1 cellular context compared by ENCODE assay signal in the genomic region with DNA sequence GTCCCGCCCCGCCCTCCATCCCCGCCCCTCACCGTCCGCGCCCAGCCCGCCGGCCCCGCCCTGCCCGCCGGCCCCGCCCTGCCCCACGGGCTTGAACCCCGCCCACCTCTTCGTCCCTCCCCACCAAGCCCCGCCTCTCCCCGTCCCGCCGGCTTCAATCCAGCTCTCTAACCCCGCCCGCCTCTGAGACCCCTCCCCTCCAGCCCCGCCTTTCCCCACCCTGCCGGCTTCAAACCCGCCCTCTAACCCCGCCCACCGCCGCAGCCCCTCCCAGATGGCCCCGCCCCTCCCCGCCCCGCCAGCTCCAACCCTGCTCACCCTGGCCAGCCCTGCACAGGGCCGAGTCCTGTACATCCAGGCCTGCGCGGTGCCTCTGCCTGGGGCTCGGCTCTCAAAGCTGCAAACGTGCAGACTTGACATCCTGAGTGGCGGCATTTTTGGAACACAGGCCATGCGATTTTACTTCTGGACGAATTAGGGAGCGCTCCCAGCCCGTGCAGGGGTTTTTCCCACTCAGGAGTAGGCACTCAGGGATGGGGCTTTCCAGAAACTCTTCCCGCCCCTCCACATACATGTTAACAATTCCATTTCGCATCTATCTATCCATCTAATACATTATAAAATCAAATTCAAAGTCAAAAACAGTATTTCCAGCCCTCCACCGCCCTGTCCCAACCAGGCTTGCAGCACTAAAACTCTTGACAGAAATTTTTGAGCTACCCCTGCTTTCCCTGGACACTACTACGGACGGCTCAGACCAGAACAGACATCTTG.
TF ChIP-seq lines count a peak whose summit lies in the region.

No MANE protein-coding gene starts in this region.

TF ChIP-seq in HepG2, 621 proteins besides CTCF, POLR2A, EP300 and RAD21 (continued from another document and continues in another):
- TF ChIP-seq, protein P1, sequence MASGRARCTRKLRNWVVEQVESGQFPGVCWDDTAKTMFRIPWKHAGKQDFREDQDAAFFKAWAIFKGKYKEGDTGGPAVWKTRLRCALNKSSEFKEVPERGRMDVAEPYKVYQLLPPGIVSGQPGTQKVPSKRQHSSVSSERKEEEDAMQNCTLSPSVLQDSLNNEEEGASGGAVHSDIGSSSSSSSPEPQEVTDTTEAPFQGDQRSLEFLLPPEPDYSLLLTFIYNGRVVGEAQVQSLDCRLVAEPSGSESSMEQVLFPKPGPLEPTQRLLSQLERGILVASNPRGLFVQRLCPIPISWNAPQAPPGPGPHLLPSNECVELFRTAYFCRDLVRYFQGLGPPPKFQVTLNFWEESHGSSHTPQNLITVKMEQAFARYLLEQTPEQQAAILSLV (CRISPR knock-in tag; IDR thresholded peaks at IDR 0.05; ENCODE audit: borderline replicate concordance), result 0 out of 2 replicates have a peak, but pooled peaks have one; percentile 27
- no peak for TF ChIP-seq BCL6 (CRISPR knock-in tag; IDR thresholded peaks at IDR 0.05)
- TF ChIP-seq TFDP1 (CRISPR knock-in tag; IDR thresholded peaks at IDR 0.05; ENCODE audit: borderline replicate concordance), result peak; percentile 39; the same call in 1 of the 2 replicates
- TF ChIP-seq, protein P2, sequence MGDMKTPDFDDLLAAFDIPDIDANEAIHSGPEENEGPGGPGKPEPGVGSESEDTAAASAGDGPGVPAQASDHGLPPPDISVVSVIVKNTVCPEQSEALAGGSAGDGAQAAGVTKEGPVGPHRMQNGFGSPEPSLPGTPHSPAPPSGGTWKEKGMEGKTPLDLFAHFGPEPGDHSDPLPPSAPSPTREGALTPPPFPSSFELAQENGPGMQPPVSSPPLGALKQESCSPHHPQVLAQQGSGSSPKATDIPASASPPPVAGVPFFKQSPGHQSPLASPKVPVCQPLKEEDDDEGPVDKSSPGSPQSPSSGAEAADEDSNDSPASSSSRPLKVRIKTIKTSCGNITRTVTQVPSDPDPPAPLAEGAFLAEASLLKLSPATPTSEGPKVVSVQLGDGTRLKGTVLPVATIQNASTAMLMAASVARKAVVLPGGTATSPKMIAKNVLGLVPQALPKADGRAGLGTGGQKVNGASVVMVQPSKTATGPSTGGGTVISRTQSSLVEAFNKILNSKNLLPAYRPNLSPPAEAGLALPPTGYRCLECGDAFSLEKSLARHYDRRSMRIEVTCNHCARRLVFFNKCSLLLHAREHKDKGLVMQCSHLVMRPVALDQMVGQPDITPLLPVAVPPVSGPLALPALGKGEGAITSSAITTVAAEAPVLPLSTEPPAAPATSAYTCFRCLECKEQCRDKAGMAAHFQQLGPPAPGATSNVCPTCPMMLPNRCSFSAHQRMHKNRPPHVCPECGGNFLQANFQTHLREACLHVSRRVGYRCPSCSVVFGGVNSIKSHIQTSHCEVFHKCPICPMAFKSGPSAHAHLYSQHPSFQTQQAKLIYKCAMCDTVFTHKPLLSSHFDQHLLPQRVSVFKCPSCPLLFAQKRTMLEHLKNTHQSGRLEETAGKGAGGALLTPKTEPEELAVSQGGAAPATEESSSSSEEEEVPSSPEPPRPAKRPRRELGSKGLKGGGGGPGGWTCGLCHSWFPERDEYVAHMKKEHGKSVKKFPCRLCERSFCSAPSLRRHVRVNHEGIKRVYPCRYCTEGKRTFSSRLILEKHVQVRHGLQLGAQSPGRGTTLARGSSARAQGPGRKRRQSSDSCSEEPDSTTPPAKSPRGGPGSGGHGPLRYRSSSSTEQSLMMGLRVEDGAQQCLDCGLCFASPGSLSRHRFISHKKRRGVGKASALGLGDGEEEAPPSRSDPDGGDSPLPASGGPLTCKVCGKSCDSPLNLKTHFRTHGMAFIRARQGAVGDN (CRISPR knock-in tag; IDR thresholded peaks at IDR 0.05), result no peak
- no peak for TF ChIP-seq ASH2L (IDR thresholded peaks at IDR 0.05; ENCODE audit: insufficient read length, low read depth, low read length)
- TF ChIP-seq, protein P3, sequence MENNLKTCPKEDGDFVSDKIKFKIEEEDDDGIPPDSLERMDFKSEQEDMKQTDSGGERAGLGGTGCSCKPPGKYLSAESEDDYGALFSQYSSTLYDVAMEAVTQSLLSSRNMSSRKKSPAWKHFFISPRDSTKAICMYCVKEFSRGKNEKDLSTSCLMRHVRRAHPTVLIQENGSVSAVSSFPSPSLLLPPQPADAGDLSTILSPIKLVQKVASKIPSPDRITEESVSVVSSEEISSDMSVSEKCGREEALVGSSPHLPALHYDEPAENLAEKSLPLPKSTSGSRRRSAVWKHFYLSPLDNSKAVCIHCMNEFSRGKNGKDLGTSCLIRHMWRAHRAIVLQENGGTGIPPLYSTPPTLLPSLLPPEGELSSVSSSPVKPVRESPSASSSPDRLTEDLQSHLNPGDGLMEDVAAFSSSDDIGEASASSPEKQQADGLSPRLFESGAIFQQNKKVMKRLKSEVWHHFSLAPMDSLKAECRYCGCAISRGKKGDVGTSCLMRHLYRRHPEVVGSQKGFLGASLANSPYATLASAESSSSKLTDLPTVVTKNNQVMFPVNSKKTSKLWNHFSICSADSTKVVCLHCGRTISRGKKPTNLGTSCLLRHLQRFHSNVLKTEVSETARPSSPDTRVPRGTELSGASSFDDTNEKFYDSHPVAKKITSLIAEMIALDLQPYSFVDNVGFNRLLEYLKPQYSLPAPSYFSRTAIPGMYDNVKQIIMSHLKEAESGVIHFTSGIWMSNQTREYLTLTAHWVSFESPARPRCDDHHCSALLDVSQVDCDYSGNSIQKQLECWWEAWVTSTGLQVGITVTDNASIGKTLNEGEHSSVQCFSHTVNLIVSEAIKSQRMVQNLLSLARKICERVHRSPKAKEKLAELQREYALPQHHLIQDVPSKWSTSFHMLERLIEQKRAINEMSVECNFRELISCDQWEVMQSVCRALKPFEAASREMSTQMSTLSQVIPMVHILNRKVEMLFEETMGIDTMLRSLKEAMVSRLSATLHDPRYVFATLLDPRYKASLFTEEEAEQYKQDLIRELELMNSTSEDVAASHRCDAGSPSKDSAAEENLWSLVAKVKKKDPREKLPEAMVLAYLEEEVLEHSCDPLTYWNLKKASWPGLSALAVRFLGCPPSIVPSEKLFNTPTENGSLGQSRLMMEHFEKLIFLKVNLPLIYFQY (CRISPR knock-in tag; IDR thresholded peaks at IDR 0.05; ENCODE audit: borderline replicate concordance), result no peak
- TF ChIP-seq SP4 (CRISPR knock-in tag; IDR thresholded peaks at IDR 0.05), result 0 out of 2 replicates have a peak, but pooled peaks have one; percentile 55
- TF ChIP-seq ZNF44 (CRISPR knock-in tag; IDR thresholded peaks at IDR 0.05), result no peak
- TF ChIP-seq, protein P4, sequence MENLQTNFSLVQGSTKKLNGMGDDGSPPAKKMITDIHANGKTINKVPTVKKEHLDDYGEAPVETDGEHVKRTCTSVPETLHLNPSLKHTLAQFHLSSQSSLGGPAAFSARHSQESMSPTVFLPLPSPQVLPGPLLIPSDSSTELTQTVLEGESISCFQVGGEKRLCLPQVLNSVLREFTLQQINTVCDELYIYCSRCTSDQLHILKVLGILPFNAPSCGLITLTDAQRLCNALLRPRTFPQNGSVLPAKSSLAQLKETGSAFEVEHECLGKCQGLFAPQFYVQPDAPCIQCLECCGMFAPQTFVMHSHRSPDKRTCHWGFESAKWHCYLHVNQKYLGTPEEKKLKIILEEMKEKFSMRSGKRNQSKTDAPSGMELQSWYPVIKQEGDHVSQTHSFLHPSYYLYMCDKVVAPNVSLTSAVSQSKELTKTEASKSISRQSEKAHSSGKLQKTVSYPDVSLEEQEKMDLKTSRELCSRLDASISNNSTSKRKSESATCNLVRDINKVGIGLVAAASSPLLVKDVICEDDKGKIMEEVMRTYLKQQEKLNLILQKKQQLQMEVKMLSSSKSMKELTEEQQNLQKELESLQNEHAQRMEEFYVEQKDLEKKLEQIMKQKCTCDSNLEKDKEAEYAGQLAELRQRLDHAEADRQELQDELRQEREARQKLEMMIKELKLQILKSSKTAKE (CRISPR knock-in tag; IDR thresholded peaks at IDR 0.05; ENCODE audit: borderline replicate concordance), result no peak
- no peak for TF ChIP-seq ZNF557 (CRISPR knock-in tag; IDR thresholded peaks at IDR 0.05)
- TF ChIP-seq THAP9 (CRISPR knock-in tag; IDR thresholded peaks at IDR 0.05; ENCODE audit: borderline replicate concordance), result peak; percentile 23; the same call in 1 of the 2 replicates
- peak; percentile 6 for TF ChIP-seq HNRNPK (IDR thresholded peaks at IDR 0.05; ENCODE audit: low read depth, low read length, poor library complexity, severe bottlenecking)
- 0 out of 2 replicates have a peak, but pooled peaks have one; percentile 16 for TF ChIP-seq RBAK (CRISPR knock-in tag; IDR thresholded peaks at IDR 0.05)
- TF ChIP-seq EEA1 (CRISPR knock-in tag; IDR thresholded peaks at IDR 0.05; ENCODE audit: borderline replicate concordance), result peak; percentile 61; the same call in 1 of the 2 replicates
- peak; percentile 43; the same call in 1 of the 2 replicates for TF ChIP-seq ZFX (CRISPR knock-in tag; IDR thresholded peaks at IDR 0.05; ENCODE audit: low read depth)
- TF ChIP-seq, protein P5, sequence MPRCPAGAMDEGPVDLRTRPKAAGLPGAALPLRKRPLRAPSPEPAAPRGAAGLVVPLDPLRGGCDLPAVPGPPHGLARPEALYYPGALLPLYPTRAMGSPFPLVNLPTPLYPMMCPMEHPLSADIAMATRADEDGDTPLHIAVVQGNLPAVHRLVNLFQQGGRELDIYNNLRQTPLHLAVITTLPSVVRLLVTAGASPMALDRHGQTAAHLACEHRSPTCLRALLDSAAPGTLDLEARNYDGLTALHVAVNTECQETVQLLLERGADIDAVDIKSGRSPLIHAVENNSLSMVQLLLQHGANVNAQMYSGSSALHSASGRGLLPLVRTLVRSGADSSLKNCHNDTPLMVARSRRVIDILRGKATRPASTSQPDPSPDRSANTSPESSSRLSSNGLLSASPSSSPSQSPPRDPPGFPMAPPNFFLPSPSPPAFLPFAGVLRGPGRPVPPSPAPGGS (CRISPR knock-in tag; IDR thresholded peaks at IDR 0.05), result no peak
- 0 out of 2 replicates have a peak, but pooled peaks have one; percentile 5 for TF ChIP-seq MED1 (CRISPR knock-in tag; IDR thresholded peaks at IDR 0.05)
- peak; percentile 78 for TF ChIP-seq ZSCAN25 (CRISPR knock-in tag; IDR thresholded peaks at IDR 0.05)
- TF ChIP-seq SAP130 (CRISPR knock-in tag; IDR thresholded peaks at IDR 0.05; ENCODE audit: low read depth), result peak; percentile 17; the same call in 1 of the 2 replicates
- TF ChIP-seq ZNF670 (CRISPR knock-in tag; IDR thresholded peaks at IDR 0.05; ENCODE audit: borderline replicate concordance), result 0 out of 2 replicates have a peak, but pooled peaks have one; percentile 47
- peak; percentile 32; the same call in 1 of the 2 replicates for TF ChIP-seq SIN3A (IDR thresholded peaks at IDR 0.05; ENCODE audit: borderline replicate concordance, low read depth, low read length)
- TF ChIP-seq ZNF280D (CRISPR knock-in tag; IDR thresholded peaks at IDR 0.05), result no peak
- 0 out of 2 replicates have a peak, but pooled peaks have one; percentile 8 for TF ChIP-seq ZNF546 (CRISPR knock-in tag; conservative IDR thresholded peaks at IDR 0.05)
- TF ChIP-seq GMEB2 (CRISPR knock-in tag; IDR thresholded peaks at IDR 0.05; ENCODE audit: low read depth), result no peak
- TF ChIP-seq HCFC1 (IDR thresholded peaks at IDR 0.05; ENCODE audit: low read depth, low read length), result no peak
- TF ChIP-seq SPEN (CRISPR knock-in tag; IDR thresholded peaks at IDR 0.05; ENCODE audit: low read depth), result peak; percentile 20; the same call in 1 of the 2 replicates
- no peak for TF ChIP-seq ZNF75D (CRISPR knock-in tag; IDR thresholded peaks at IDR 0.05; ENCODE audit: borderline replicate concordance)
